In the genomic region with DNA sequence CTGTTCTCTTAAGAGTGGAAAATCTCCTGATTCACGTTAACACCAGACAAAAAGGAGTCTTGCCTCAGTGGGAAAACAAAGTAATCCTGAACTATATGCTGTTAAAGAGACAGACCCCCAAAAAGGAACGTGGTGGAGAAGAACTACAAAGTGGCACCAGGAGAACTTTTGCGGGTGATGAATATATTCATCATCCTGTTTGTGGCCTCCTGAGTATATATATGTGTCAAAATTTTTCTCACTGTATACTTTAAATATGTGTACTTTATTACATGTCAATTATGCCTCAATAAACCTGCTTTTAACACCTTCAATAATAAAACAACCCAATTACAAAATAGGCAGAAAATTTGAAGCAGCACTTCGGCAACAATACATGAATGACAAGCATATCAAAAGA, we compare ENCODE assay signal across 16 cellular contexts.
"Had no signal": no experiment of that assay in that cellular context is flagged by ENCODE, and none has a peak within 500 bp of the region (broad histone marks: within the 10 kb centered on the region; RNA-seq: fewer than 3 reads in every experiment).

No MANE protein-coding gene starts in this region.

- H3K27me3 Mint-ChIP-seq: naive thymus-derived CD8-positive, alpha-beta T cell; stimulated activated naive B cell treated with anti-CD40 and anti-IgM and Interleukin-4, amounts not matched to agents 10 μg/mL and 1 μg/mL and 100 μg/mL, for 72 hours; stimulated activated naive CD8-positive, alpha-beta T cell treated with anti-CD3 and anti-CD28 coated beads, Interleukin-15, amount 100 ng/mL, for 72 hours had no signal

- H3K4me3 Mint-ChIP-seq: neural crest cell; stimulated activated naive CD8-positive, alpha-beta T cell treated with anti-CD3 and anti-CD28 coated beads, Interleukin-15, amount 100 ng/mL, for 72 hours had no signal

- DNase-seq: colonic mucosa; effector CD4-positive, alpha-beta T cell; heart left ventricle; hippocampal formation; kidney glomerular epithelial cell; naive thymus-derived CD8-positive, alpha-beta T cell; psoas muscle; spleen; stimulated activated CD4-positive, alpha-beta T cell treated with anti-CD3 and anti-CD28 coated beads, Interleukin-15, amount 100 ng/mL, for 24 hours; stimulated activated CD4-positive, alpha-beta T cell treated with anti-CD3 and anti-CD28 coated beads, Interleukin-1b, Interleukin-23, amount 100 ng/mL, for 48 hours; stimulated activated CD4-positive, alpha-beta T cell treated with anti-CD3 and anti-CD28 coated beads, Interleukin-4, amount 100 ng/mL, for 24 hours; stimulated activated naive B cell treated with anti-CD40 and anti-IgM and Interleukin-4, amounts not matched to agents 10 μg/mL and 1 μg/mL and 100 μg/mL, for 72 hours; stimulated activated naive CD8-positive, alpha-beta T cell treated with anti-CD3 and anti-CD28 coated beads, Interleukin-15, amount 100 ng/mL, for 72 hours; testis had no signal

- H3K27ac Mint-ChIP-seq: stimulated activated naive CD8-positive, alpha-beta T cell treated with anti-CD3 and anti-CD28 coated beads, Interleukin-15, amount 100 ng/mL, for 72 hours had no signal

- ATAC-seq: naive thymus-derived CD8-positive, alpha-beta T cell; sciatic nerve; stimulated activated naive CD8-positive, alpha-beta T cell treated with anti-CD3 and anti-CD28 coated beads, Interleukin-15, amount 100 ng/mL, for 72 hours had no signal
